Comparison of ENCODE assay signal across 21 cellular contexts in the genomic region with DNA sequence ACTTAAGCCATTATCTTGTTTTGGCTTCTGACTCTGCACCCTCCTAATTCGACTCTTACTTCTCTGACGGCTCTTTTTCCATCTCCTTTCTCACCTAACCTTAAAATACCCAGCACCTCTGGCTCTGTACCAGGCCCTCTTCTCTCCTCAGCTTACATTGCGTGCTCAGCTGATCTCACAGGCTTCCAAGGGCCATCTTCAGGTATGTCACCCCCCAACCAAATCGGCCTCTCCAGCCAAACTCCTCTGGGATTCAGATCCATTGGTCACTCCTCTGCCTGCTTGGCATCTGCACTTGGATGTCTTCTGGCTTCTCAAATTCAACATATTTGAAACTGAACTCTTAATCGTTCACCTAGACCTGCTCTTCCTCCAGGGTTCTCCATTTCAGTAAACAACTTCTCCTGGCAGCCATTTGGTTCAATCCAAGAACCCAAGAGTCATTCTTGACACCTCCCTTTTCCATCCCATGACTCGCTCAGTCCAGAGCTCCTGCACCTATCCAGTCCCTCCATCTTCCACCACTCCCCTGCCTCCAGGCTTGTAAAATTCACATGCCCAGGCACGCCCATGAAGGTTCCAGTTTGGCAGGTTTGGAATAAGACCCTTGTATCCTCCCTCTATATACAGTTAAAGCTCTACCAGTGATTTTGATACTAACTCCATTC. TPM values are rescaled to one million over a fixed set of nuclear protein-coding genes. Genes with fewer than 3 reads are reported as not detected.
DNase-seq lines count a peak whose midpoint lies in the region; ATAC-seq and TF ChIP-seq lines count a peak whose summit lies in the region.
"Had no signal": no experiment of that assay in that cellular context is flagged by ENCODE, and none has a peak within 500 bp of the region (broad histone marks: within the 10 kb centered on the region; RNA-seq: fewer than 3 reads in every experiment).

No MANE protein-coding gene starts in this region.

- peak; percentile 2 for DNase-seq in COLO668 (lab: John Stamatoyannopoulos, UW; ENCODE audit: unreplicated experiment)
- peak; percentile 11 for DNase-seq in RWPE1 (ENCODE audit: low spot score)
- no peak for DNase-seq in neuronal stem cell (ENCODE audit: low spot score)
- no peak for DNase-seq in HEK293T (ENCODE audit: extremely low spot score)
- DNase-seq in kidney glomerular epithelial cell (lab: John Stamatoyannopoulos, UW), result no peak
- DNase-seq in natural killer cell treated with Interleukin-12 subunit alpha and Interleukin-12 subunit beta and Interleukin-15 and Interleukin-18, amount 100 ng/mL, for 72 hours (ENCODE audit: low spot score), result no peak
- DNase-seq: activated CD4-positive, alpha-beta T cell treated with anti-CD3 and anti-CD28 coated beads, Interleukin-2, amount 10 ng/mL, durations not matched to agents 7 days and 5 days; dermis blood vessel endothelial cell; glutamatergic neuron; GM23248; MV-4-11; NCI-H2081 treated with DMSO at 0.1 percent for 48 hours; RPMI8226; stimulated activated CD4-positive, alpha-beta T cell treated with anti-CD3 and anti-CD28 coated beads, Interleukin-4, amount 100 ng/mL, for 1 hour had no signal

- WGBS in neuronal stem cell (ENCODE audit: extremely low coverage in 2 of 2, insufficient read length in 2 of 2, insufficient replicate concordance in 1 of 2), 2 donors, result no CpG with 5 or more reads among the region's 7 CpGs

- CTCF ChIA-PET in HEK293 (lab: Yijun Ruan, JAX) (no interaction called here), RWPE1 (lab: Yijun Ruan, JAX) (interaction anchor here (0.7 kb wide), 1 partner anchor 285 kb away, joined by 5 read pairs; no protein-coding TSS in a partner anchor), HEK293T (lab: Yijun Ruan, JAX) (no interaction called here)

- H3K36me3 Mint-ChIP-seq in natural killer cell treated with Interleukin-12 subunit alpha and Interleukin-12 subunit beta and Interleukin-15 and Interleukin-18, amount 100 ng/mL, for 72 hours, result no peaks in the 10 kb centered on the region
- H3K36me3 Mint-ChIP-seq: activated naive CD8-positive, alpha-beta T cell; CD8-positive, alpha-beta memory T cell had no signal

- no peak overlapping the region for H3K18ac ChIP-seq in neuronal stem cell (ENCODE audit: low read length)

- no peak for TF ChIP-seq CTCF in HEK293 (tag by site-specific recombination; IDR thresholded peaks at IDR 0.05)
- TF ChIP-seq CTCF in RWPE1 (conservative IDR thresholded peaks at IDR 0.05; ENCODE audit: low read depth), result no peak

- peak overlapping the region; percentile 83 for H2BK120ac ChIP-seq in neuronal stem cell (ENCODE audit: low read depth, low read length)

- peak overlapping the region; percentile 72 for H2BK15ac ChIP-seq in neuronal stem cell (ENCODE audit: low read length)

- peaks cover 0 to 17% (median 0%) of the 10 kb centered on the region in 3 experiments for H3K27me3 ChIP-seq in neuronal stem cell (ENCODE audit: control insufficient read depth in 3 of 3, insufficient read depth in 3 of 3, low read depth in 1 of 3, low read length in 3 of 3)
- H3K27me3 ChIP-seq: body of pancreas, ovary had no signal

- H2BK12ac ChIP-seq in neuronal stem cell (ENCODE audit: low read length), result no peak overlapping the region

- no peak overlapping the region for H4K8ac ChIP-seq in neuronal stem cell (ENCODE audit: low read depth, low read length)

- no peak overlapping the region for H3K4ac ChIP-seq in neuronal stem cell (ENCODE audit: low read length)

- H4K91ac ChIP-seq in neuronal stem cell (ENCODE audit: low read depth, low read length, poor library complexity), result no peak overlapping the region

- H3K4me2 ChIP-seq in neuronal stem cell (ENCODE audit: insufficient read depth, low read length, poor library complexity, severe bottlenecking), result no peak overlapping the region

- H3K4me1 ChIP-seq in HEK293 (ENCODE audit: control insufficient read depth, insufficient read depth, low read length) (no peaks in the 10 kb centered on the region), neuronal stem cell (ENCODE audit: control insufficient read depth in 2 of 2, insufficient read depth in 1 of 2, low read depth in 1 of 2, low read length in 2 of 2) (peaks cover 0 to 1% of the 10 kb centered on the region in 2 donors)
- H3K4me1 ChIP-seq: body of pancreas had no signal

- no peak overlapping the region for H3K4me3 Mint-ChIP-seq in natural killer cell treated with Interleukin-12 subunit alpha and Interleukin-12 subunit beta and Interleukin-15 and Interleukin-18, amount 100 ng/mL, for 72 hours
- H3K4me3 Mint-ChIP-seq: activated CD4-positive, alpha-beta T cell treated with anti-CD3 and anti-CD28 coated beads, Interleukin-2, amount 10 ng/mL, durations not matched to agents 7 days and 5 days; activated naive CD8-positive, alpha-beta T cell; activated T-cell treated with anti-CD3 and anti-CD28 coated beads, Interleukin-2, amount 50 U/mL, for 24 hours; CD8-positive, alpha-beta memory T cell had no signal

- H3K27ac Mint-ChIP-seq in natural killer cell treated with Interleukin-12 subunit alpha and Interleukin-12 subunit beta and Interleukin-15 and Interleukin-18, amount 100 ng/mL, for 72 hours, result no peak overlapping the region
- H3K27ac Mint-ChIP-seq: activated CD4-positive, alpha-beta T cell treated with anti-CD3 and anti-CD28 coated beads, Interleukin-2, amount 10 ng/mL, durations not matched to agents 7 days and 5 days; activated naive CD8-positive, alpha-beta T cell; activated T-cell treated with anti-CD3 and anti-CD28 coated beads, Interleukin-2, amount 50 U/mL, for 24 hours; CD8-positive, alpha-beta memory T cell had no signal

- H3K36me3 ChIP-seq in HEK293 (ENCODE audit: control insufficient read depth in 2 of 2, insufficient read depth in 1 of 2, low read length in 2 of 2) (no peaks in the 10 kb centered on the region), neuronal stem cell (replicated peaks in 1 of 2; ENCODE audit: control insufficient read depth in 2 of 2, insufficient read depth in 2 of 2, low read length in 2 of 2) (no peaks in the 10 kb centered on the region)
- H3K36me3 ChIP-seq: ovary had no signal

- H3K14ac ChIP-seq in neuronal stem cell (ENCODE audit: low read length), result no peak overlapping the region

- POLR2A ChIA-PET in HEK293 (lab: Yijun Ruan, JAX), result no interaction called here
- POLR2A ChIA-PET in RWPE1 (lab: Yijun Ruan, JAX; ENCODE audit: low non-redundant PET), result no interaction called here
- POLR2A ChIA-PET in HEK293T (lab: Yijun Ruan, JAX), result no interaction called here

- no peak overlapping the region for H3K4me3 ChIP-seq in HEK293 (ENCODE audit: low read depth, low read length)
- no peak overlapping the region for H3K4me3 ChIP-seq in neuronal stem cell (ENCODE audit: low read length in 2 of 2)
- H3K4me3 ChIP-seq: body of pancreas, GM23248, ovary had no signal

- H2AK5ac ChIP-seq in neuronal stem cell (ENCODE audit: low read depth, low read length), result peak overlapping the region; percentile 66

- H2BK5ac ChIP-seq in neuronal stem cell (ENCODE audit: low read length), result no peak overlapping the region

- peaks cover 12 to 29% of the 10 kb centered on the region in 2 donors for H3K27me3 Mint-ChIP-seq in natural killer cell treated with Interleukin-12 subunit alpha and Interleukin-12 subunit beta and Interleukin-15 and Interleukin-18, amount 100 ng/mL, for 72 hours
- H3K27me3 Mint-ChIP-seq: activated CD4-positive, alpha-beta T cell treated with anti-CD3 and anti-CD28 coated beads, Interleukin-2, amount 10 ng/mL, durations not matched to agents 7 days and 5 days; activated naive CD8-positive, alpha-beta T cell; activated T-cell treated with anti-CD3 and anti-CD28 coated beads, Interleukin-2, amount 50 U/mL, for 24 hours had no signal

- H3K9me3 Mint-ChIP-seq in natural killer cell treated with Interleukin-12 subunit alpha and Interleukin-12 subunit beta and Interleukin-15 and Interleukin-18, amount 100 ng/mL, for 72 hours, result no peaks in the 10 kb centered on the region
- H3K9me3 Mint-ChIP-seq: activated CD4-positive, alpha-beta T cell treated with anti-CD3 and anti-CD28 coated beads, Interleukin-2, amount 10 ng/mL, durations not matched to agents 7 days and 5 days; activated T-cell treated with anti-CD3 and anti-CD28 coated beads, Interleukin-2, amount 50 U/mL, for 24 hours; CD8-positive, alpha-beta memory T cell had no signal

- H3K23ac ChIP-seq in neuronal stem cell (ENCODE audit: low read depth, low read length, poor library complexity), result no peak overlapping the region

- no peaks in the 10 kb centered on the region for H3K79me1 ChIP-seq in neuronal stem cell (ENCODE audit: low read depth, low read length)

- ATAC-seq in HG03280 (IDR thresholded peaks at IDR 0.05; ENCODE audit: unreplicated experiment), result no peak
- no peak for ATAC-seq in natural killer cell treated with Interleukin-12 subunit alpha and Interleukin-12 subunit beta and Interleukin-15 and Interleukin-18, amount 100 ng/mL, for 72 hours
- ATAC-seq: body of pancreas had no signal

- H3K27ac ChIP-seq in HEK293 (ENCODE audit: extremely low read depth, low read depth, low read length) (no peak overlapping the region), RWPE1 (no peak overlapping the region), neuronal stem cell (replicated peaks; ENCODE audit: low read length) (no peak overlapping the region)
- H3K27ac ChIP-seq: body of pancreas, GM23248, ovary had no signal

- no peak overlapping the region for H2AFZ ChIP-seq in neuronal stem cell (ENCODE audit: low read length)
- H2AFZ ChIP-seq: GM23248 had no signal

- H3K9ac ChIP-seq in neuronal stem cell (ENCODE audit: low read depth, low read length, poor library complexity), result no peak overlapping the region
- H3K9ac ChIP-seq: GM23248 had no signal

- no peaks in the 10 kb centered on the region for H3K4me1 Mint-ChIP-seq in natural killer cell treated with Interleukin-12 subunit alpha and Interleukin-12 subunit beta and Interleukin-15 and Interleukin-18, amount 100 ng/mL, for 72 hours (ENCODE audit: low read depth in 2 of 2)
- H3K4me1 Mint-ChIP-seq: activated CD4-positive, alpha-beta T cell treated with anti-CD3 and anti-CD28 coated beads, Interleukin-2, amount 10 ng/mL, durations not matched to agents 7 days and 5 days; CD8-positive, alpha-beta memory T cell had no signal

- H3K9me3 ChIP-seq in HEK293 (ENCODE audit: control insufficient read depth, insufficient read depth, low read depth, low read length) (no peaks in the 10 kb centered on the region), neuronal stem cell (replicated peaks in 1 of 2; ENCODE audit: control insufficient read depth in 2 of 2, insufficient read depth in 1 of 2, low read depth in 1 of 2, low read length in 2 of 2) (no peaks in the 10 kb centered on the region)
- H3K9me3 ChIP-seq: body of pancreas, ovary had no signal

TF ChIP-seq in HEK293T, 16 proteins besides CTCF, POLR2A, EP300 and RAD21:
- TF ChIP-seq TARDBP (IDR thresholded peaks at IDR 0.05) (no peak), ZNF384 (IDR thresholded peaks at IDR 0.05) (no peak), FOXA1 (IDR thresholded peaks at IDR 0.05) (no peak), CTBP1 (IDR thresholded peaks at IDR 0.05; ENCODE audit: borderline replicate concordance) (no peak), SP1 (IDR thresholded peaks at IDR 0.05) (no peak)

RNA-seq across cellular contexts. Expression of a gene that starts 35.2 kb away (rescaled TPM):
- polyA plus RNA-seq in neuronal stem cell (2013, experiment 1 of 2), result 46.4 TPM
- 47.5 TPM for polyA plus RNA-seq in neuronal stem cell (2013, experiment 2 of 2)
- 10 to 100 TPM; 30.4 to 36.4 TPM for total RNA-seq in natural killer cell treated with Interleukin-12 subunit alpha and Interleukin-12 subunit beta and Interleukin-15 and Interleukin-18, amount 100 ng/mL, for 72 hours

Comparison
In these comparisons a context has a peak if more than half of its experiments do, and no peak if none do; other contexts are left out.
1. DNase-seq: peak in COLO668 (single experiment) and RWPE1 (single experiment); none in neuronal stem cell (single experiment), HEK293T (single experiment), kidney glomerular epithelial cell (single experiment) and natural killer cell treated with Interleukin-12 subunit alpha and Interleukin-12 subunit beta and Interleukin-15 and Interleukin-18, amount 100 ng/mL, for 72 hours (single experiment).